Comparison of ENCODE assay signal across 13 cellular contexts in genomic region chr3:16423947-16424673, GRCh38.
DNase-seq lines count a peak whose midpoint lies in the region; ATAC-seq, FAIRE-seq and TF ChIP-seq lines count a peak whose summit lies in the region.
"Had no signal": no experiment of that assay in that cellular context is flagged by ENCODE, and none has a peak within 500 bp of the region (broad histone marks: within the 10 kb centered on the region; RNA-seq: fewer than 3 reads in every experiment).

No MANE protein-coding gene starts in this region.

- DNase-seq in kidney glomerular epithelial cell (lab: John Stamatoyannopoulos, UW) (no peak), pancreas (no peak)
- DNase-seq in activated CD8-positive, alpha-beta memory T cell treated with anti-CD3 and anti-CD28 coated beads, Interleukin-2, amount 50 U/mL, for 48 hours: no peak
- no peak for DNase-seq in activated CD4-positive, alpha-beta T cell treated with anti-CD3 and anti-CD28 coated beads, Interleukin-2, amount 10 ng/mL, durations not matched to agents 24 days and 14 days
- DNase-seq: activated CD8-positive, alpha-beta T cell treated with anti-CD3 and anti-CD28 coated beads, Interleukin-2, amount 10 ng/mL, durations not matched to agents 7 days and 5 days; foreskin melanocyte; spleen; T-helper 2 cell; uterus had no signal

- peaks cover 9% of the 10 kb centered on the region for H3K4me1 Mint-ChIP-seq in activated CD4-positive, alpha-beta T cell treated with anti-CD3 and anti-CD28 coated beads, Interleukin-2, amount 10 ng/mL, durations not matched to agents 24 days and 14 days

- H3K27ac Mint-ChIP-seq in activated CD4-positive, alpha-beta T cell treated with anti-CD3 and anti-CD28 coated beads, Interleukin-2, amount 10 ng/mL, durations not matched to agents 24 days and 14 days: no peak overlapping the region
- H3K27ac Mint-ChIP-seq: activated CD8-positive, alpha-beta T cell treated with anti-CD3 and anti-CD28 coated beads, Interleukin-2, amount 10 ng/mL, durations not matched to agents 7 days and 5 days had no signal

- no peaks in the 10 kb centered on the region for H3K36me3 ChIP-seq in pancreas
- H3K36me3 ChIP-seq: uterus had no signal

- no peaks in the 10 kb centered on the region for H3K4me1 ChIP-seq in pancreas
- H3K4me1 ChIP-seq: uterus had no signal

- peaks cover 46% of the 10 kb centered on the region for H3K36me3 Mint-ChIP-seq in activated CD4-positive, alpha-beta T cell treated with anti-CD3 and anti-CD28 coated beads, Interleukin-2, amount 10 ng/mL, durations not matched to agents 24 days and 14 days (ENCODE audit: low read depth)

- H3K27ac ChIP-seq in pancreas: no peak overlapping the region
- H3K27ac ChIP-seq: spleen had no signal

- no peak for TF ChIP-seq CTCF in pancreas (IDR thresholded peaks at IDR 0.05)

- WGBS in pancreas, 2 donors: 74 to 84% methylated on average over 5 of the region's 5 CpGs

- no peaks in the 10 kb centered on the region for H3K9me3 ChIP-seq in pancreas
- H3K9me3 ChIP-seq: spleen, uterus had no signal

- no peaks in the 10 kb centered on the region for H3K27me3 Mint-ChIP-seq in activated CD4-positive, alpha-beta T cell treated with anti-CD3 and anti-CD28 coated beads, Interleukin-2, amount 10 ng/mL, durations not matched to agents 24 days and 14 days

- H3K9me3 Mint-ChIP-seq in activated CD4-positive, alpha-beta T cell treated with anti-CD3 and anti-CD28 coated beads, Interleukin-2, amount 10 ng/mL, durations not matched to agents 24 days and 14 days: peaks cover under 1% of the 10 kb centered on the region
- H3K9me3 Mint-ChIP-seq: neural crest cell had no signal

- no peak overlapping the region for H3K4me3 ChIP-seq in pancreas
- H3K4me3 ChIP-seq: spleen, uterus had no signal

- peak; percentile 77 for ATAC-seq in GM19035 (IDR thresholded peaks at IDR 0.05; ENCODE audit: unreplicated experiment)
- peak; percentile 84 for ATAC-seq in GM21786 (IDR thresholded peaks at IDR 0.05; ENCODE audit: unreplicated experiment)
- peak; percentile 77 for ATAC-seq in HG03139 (IDR thresholded peaks at IDR 0.05; ENCODE audit: unreplicated experiment)
- no peak for ATAC-seq in pancreas
- ATAC-seq: activated CD8-positive, alpha-beta T cell treated with anti-CD3 and anti-CD28 coated beads, Interleukin-2, amount 10 ng/mL, durations not matched to agents 7 days and 5 days had no signal

- FAIRE-seq in pancreas (lab: Jason Lieb, UNC): no peak

- intact Hi-C loops in pancreas (cut with DNase I): no loop called here
- intact Hi-C loops in activated CD4-positive, alpha-beta T cell treated with anti-CD3 and anti-CD28 coated beads, Interleukin-2, amount 10 ng/mL, durations not matched to agents 24 days and 14 days (cut with micrococcal nuclease): loop anchor here (5.0 kb wide), 1 partner anchor 37 kb away; no protein-coding TSS in a partner anchor

- H3K27me3 ChIP-seq in pancreas: no peaks in the 10 kb centered on the region
- H3K27me3 ChIP-seq: spleen, uterus had no signal

- H3K4me3 Mint-ChIP-seq in activated CD4-positive, alpha-beta T cell treated with anti-CD3 and anti-CD28 coated beads, Interleukin-2, amount 10 ng/mL, durations not matched to agents 24 days and 14 days: no peak overlapping the region
- H3K4me3 Mint-ChIP-seq: activated CD8-positive, alpha-beta T cell treated with anti-CD3 and anti-CD28 coated beads, Interleukin-2, amount 10 ng/mL, durations not matched to agents 7 days and 5 days; neural crest cell had no signal

Comparison
In these comparisons a context has a peak if more than half of its experiments do, and no peak if none do; other contexts are left out.
1. ATAC-seq: peak in GM19035 (single experiment), GM21786 (single experiment) and HG03139 (single experiment); none in pancreas (0 of 4).